In genomic region chr22:37797874-37798500, GRCh38 we compare ENCODE assay signal across 1 cellular context.
A peak's percentile ranks its signal among the peaks of the same experiment; 100 is the strongest.
TF ChIP-seq lines count a peak whose summit lies in the region.

No MANE protein-coding gene starts in this region.

TF ChIP-seq in HEK293, 187 proteins besides CTCF, POLR2A, EP300 and RAD21:
- no peak for TF ChIP-seq ZNF37A (tag by site-specific recombination; IDR thresholded peaks at IDR 0.05)
- no peak for TF ChIP-seq GLIS1 (tag by site-specific recombination; IDR thresholded peaks at IDR 0.05)
- no peak for TF ChIP-seq SETDB1 (IDR thresholded peaks at IDR 0.05; ENCODE audit: insufficient read length, low read length)
- no peak for TF ChIP-seq ZNF777 (tag by site-specific recombination; IDR thresholded peaks at IDR 0.05; ENCODE audit: borderline replicate concordance)
- peak; percentile 86 for TF ChIP-seq PRDM1 (tag by site-specific recombination; IDR thresholded peaks at IDR 0.05)
- no peak for TF ChIP-seq ZNF202 (tag by site-specific recombination; IDR thresholded peaks at IDR 0.05; ENCODE audit: borderline replicate concordance)
- TF ChIP-seq ZFHX2 (tag by site-specific recombination; conservative IDR thresholded peaks at IDR 0.05), result no peak
- no peak for TF ChIP-seq FEZF1 (tag by site-specific recombination; IDR thresholded peaks at IDR 0.05)
- TF ChIP-seq ZFP41 (tag by site-specific recombination; IDR thresholded peaks at IDR 0.05; ENCODE audit: borderline replicate concordance), result no peak
- 0 out of 2 replicates have a peak, but pooled peaks have one; percentile 31 for TF ChIP-seq ZNF600 (tag by site-specific recombination; IDR thresholded peaks at IDR 0.05)
